25 cellular contexts compared by ENCODE assay signal in genomic region chr11:1782026-1782696, GRCh38. TPM values are rescaled to one million over a fixed set of nuclear protein-coding genes. Genes with fewer than 3 reads are reported as not detected.
DNase-seq lines count a peak whose midpoint lies in the region; ATAC-seq, FAIRE-seq and TF ChIP-seq lines count a peak whose summit lies in the region.
"Had no signal": no experiment of that assay in that cellular context is flagged by ENCODE, and none has a peak within 500 bp of the region (broad histone marks: within the 10 kb centered on the region; RNA-seq: fewer than 3 reads in every experiment).

No MANE protein-coding gene starts in this region.

- no peaks in the 10 kb centered on the region for H4K20me1 ChIP-seq in HepG2 (ENCODE audit: insufficient read depth, low read length)

- no TSS peak for BruUV-seq in HepG2 (replicated peaks; lab: Mats Ljungman, UMichigan)

- DNase-seq in cardiac septum (ENCODE audit: low spot score): peak; percentile 75
- DNase-seq in left ventricle myocardium inferior: no peak
- DNase-seq in NOMO-1 treated with DMSO at 0.1 percent for 48 hours (lab: John Stamatoyannopoulos, UW; ENCODE audit: unreplicated experiment): peak; percentile 40
- no peak for DNase-seq in HepG2 (ENCODE audit: low spot score)
- DNase-seq in NCI-H2227 (lab: John Stamatoyannopoulos, UW; ENCODE audit: unreplicated experiment): no peak
- no peak for DNase-seq in GM12892 (ENCODE audit: insufficient read length)
- DNase-seq: activated CD4-positive, alpha-beta T cell treated with anti-CD3 and anti-CD28 coated beads for 48 hours; activated CD8-positive, alpha-beta memory T cell treated with anti-CD3 and anti-CD28 coated beads, Interleukin-2, amount 50 U/mL, for 4 hours; activated effector memory CD4-positive, alpha-beta T cell treated with Interleukin-2 at 50 U/mL for 16 hours; foreskin keratinocyte; hypothalamus; KBM-7; NCI-H1105 treated with DMSO at 0.1 percent for 48 hours; NCI-H774; stimulated activated CD4-positive, alpha-beta T cell treated with anti-CD3 and anti-CD28 coated beads, Interleukin-12 subunit alpha, Interleukin-12 subunit beta, amount 100 ng/mL, for 4 hours; stimulated activated CD8-positive, alpha-beta memory T cell treated with anti-CD3 and anti-CD28 coated beads, Interleukin-4, amount 100 ng/mL, for 48 hours had no signal

- H3K27me3 ChIP-seq in left ventricle myocardium inferior (ENCODE audit: low read depth) (peaks cover 33% of the 10 kb centered on the region), HepG2 (ENCODE audit: control insufficient read depth in 1 of 2, insufficient read depth in 2 of 2, low read length in 2 of 2) (peaks cover 15 to 69% of the 10 kb centered on the region in 2 experiments)
- H3K27me3 ChIP-seq: adrenal gland had no signal

- no peaks in the 10 kb centered on the region for H3K36me3 Mint-ChIP-seq in stimulated activated memory B cell treated with anti-CD40 and anti-IgM and Interleukin-4, amounts not matched to agents 10 μg/mL and 1 μg/mL and 100 μg/mL, for 72 hours

- H3K27me3 Mint-ChIP-seq in stimulated activated memory B cell treated with anti-CD40 and anti-IgM and Interleukin-4, amounts not matched to agents 10 μg/mL and 1 μg/mL and 100 μg/mL, for 72 hours: peaks cover 3% of the 10 kb centered on the region

- no peak overlapping the region for H2AFZ ChIP-seq in HepG2 (ENCODE audit: low read length)

- H3K4me2 ChIP-seq in HepG2 (ENCODE audit: low read depth, low read length): no peak overlapping the region

- H3K9ac ChIP-seq in HepG2 (ENCODE audit: insufficient read depth, low read depth, low read length): no peak overlapping the region

- no peak for ATAC-seq in HepG2
- ATAC-seq in stimulated activated memory B cell treated with anti-CD40 and anti-IgM and Interleukin-4, amounts not matched to agents 10 μg/mL and 1 μg/mL and 100 μg/mL, for 72 hours: no peak
- no peak for ATAC-seq in GM19395 (IDR thresholded peaks at IDR 0.05; ENCODE audit: unreplicated experiment)
- ATAC-seq: foreskin keratinocyte had no signal

- H3K27ac ChIP-seq in left ventricle myocardium inferior (replicated peaks): no peak overlapping the region
- H3K27ac ChIP-seq in HepG2 (ENCODE audit: extremely low read length, insufficient read depth, low read length): no peak overlapping the region
- H3K27ac ChIP-seq: foreskin keratinocyte, suprapubic skin had no signal

- FAIRE-seq in HepG2 (lab: Jason Lieb, UNC) (no peak), GM12892 (lab: Jason Lieb, UNC) (no peak)
- FAIRE-seq: kidney had no signal

- H3K4me1 Mint-ChIP-seq in stimulated activated memory B cell treated with anti-CD40 and anti-IgM and Interleukin-4, amounts not matched to agents 10 μg/mL and 1 μg/mL and 100 μg/mL, for 72 hours: peaks cover 30% of the 10 kb centered on the region

- no peak overlapping the region for H3K4me3 ChIP-seq in left ventricle myocardium inferior
- no peak overlapping the region for H3K4me3 ChIP-seq in HepG2 (replicated peaks in 1 of 3; ENCODE audit: insufficient read depth in 1 of 3, low read depth in 2 of 3, low read length in 3 of 3)
- H3K4me3 ChIP-seq: adrenal gland, suprapubic skin had no signal

- no peaks in the 10 kb centered on the region for H3K9me3 Mint-ChIP-seq in stimulated activated memory B cell treated with anti-CD40 and anti-IgM and Interleukin-4, amounts not matched to agents 10 μg/mL and 1 μg/mL and 100 μg/mL, for 72 hours
- H3K9me3 Mint-ChIP-seq: HFFc6, neural crest cell had no signal

- no peak for TF ChIP-seq CTCF in left ventricle myocardium inferior (IDR thresholded peaks at IDR 0.05; ENCODE audit: borderline replicate concordance)
- TF ChIP-seq CTCF in HepG2 (CRISPR knock-in tag; IDR thresholded peaks at IDR 0.05): no peak

- 40% methylated on average over 7 of the region's 15 CpGs for WGBS in HepG2 (ENCODE audit: low lambda C conversion rate)

- H3K27ac Mint-ChIP-seq in stimulated activated memory B cell treated with anti-CD40 and anti-IgM and Interleukin-4, amounts not matched to agents 10 μg/mL and 1 μg/mL and 100 μg/mL, for 72 hours: peak overlapping the region; percentile 54
- H3K27ac Mint-ChIP-seq: HFFc6 had no signal

- POLR2A ChIA-PET in HepG2 (lab: Yijun Ruan, JAX): no interaction called here

- no peak for TF ChIP-seq EP300 in HepG2 (IDR thresholded peaks at IDR 0.05; ENCODE audit: low read depth in 2 of 2, low read length in 2 of 2)
- no peak for TF ChIP-seq EP300 in HepG2 (CRISPR knock-in tag; IDR thresholded peaks at IDR 0.05; ENCODE audit: borderline replicate concordance)

- in situ Hi-C loops in HepG2 (cut with HindIII; ENCODE audit: extremely low pct_ligation_motif_present, low pct_unique_long_range_greater_than_20kb): no loop called here

- H3K9me3 ChIP-seq in left ventricle myocardium inferior (replicated peaks): no peaks in the 10 kb centered on the region
- no peaks in the 10 kb centered on the region for H3K9me3 ChIP-seq in HepG2 (ENCODE audit: low read length)
- H3K9me3 ChIP-seq: adrenal gland, suprapubic skin had no signal

- no peak for TF ChIP-seq POLR2A in HepG2 (IDR thresholded peaks at IDR 0.05; ENCODE audit: insufficient read depth in 1 of 2, low read depth in 2 of 2, low read length in 2 of 2)
- no peak for TF ChIP-seq POLR2A in GM12892 (IDR thresholded peaks at IDR 0.05; ENCODE audit: low read depth, low read length)

- no peak overlapping the region for H3K4me3 Mint-ChIP-seq in stimulated activated memory B cell treated with anti-CD40 and anti-IgM and Interleukin-4, amounts not matched to agents 10 μg/mL and 1 μg/mL and 100 μg/mL, for 72 hours
- H3K4me3 Mint-ChIP-seq: neural crest cell had no signal

- intact Hi-C loops in cardiac septum (cut with DNase I) (no loop called here), left ventricle myocardium inferior (cut with micrococcal nuclease) (no loop called here), HepG2 (cut with micrococcal nuclease; ENCODE audit: unreplicated experiment) (no loop called here)

- CTCF ChIA-PET in HepG2 (lab: Yijun Ruan, JAX; ENCODE audit: low intra/inter-chr PET ratio, low total read pairs): no interaction called here

- H3K4me1 ChIP-seq in left ventricle myocardium inferior (no peaks in the 10 kb centered on the region), HepG2 (ENCODE audit: insufficient read depth, low read length) (peaks cover 27% of the 10 kb centered on the region)
- H3K4me1 ChIP-seq: adrenal gland, foreskin keratinocyte had no signal

- no peak for TF ChIP-seq RAD21 in HepG2 (CRISPR knock-in tag; IDR thresholded peaks at IDR 0.05)

- H3K79me2 ChIP-seq in HepG2 (ENCODE audit: insufficient read depth, low read length): no peaks in the 10 kb centered on the region

- H3K36me3 ChIP-seq in left ventricle myocardium inferior (no peaks in the 10 kb centered on the region), HepG2 (replicated peaks in 1 of 2; ENCODE audit: control insufficient read depth in 1 of 2, insufficient read depth in 2 of 2, low read length in 2 of 2) (no peaks in the 10 kb centered on the region)
- H3K36me3 ChIP-seq: adrenal gland, suprapubic skin had no signal

RNA-seq across cellular contexts. Expression of gene CTSD, which starts 18.4 kb away (rescaled TPM):
- total RNA-seq in cardiac septum (521 TPM), left ventricle myocardium inferior (831 TPM), HepG2 (2016; rRNA removed; fragmentation: Illumina TruSeq; extraction: Trizol) (41.6 and 143 TPM in 2 replicates)
- total RNA-seq in HepG2 (2016; cell fraction: cytosol; rRNA removed; fragmentation: Illumina TruSeq; extraction: Trizol; ENCODE audit: low read depth): 27.5 and 30.2 TPM in 2 replicates
- 34.4 and 150 TPM in 2 replicates for total RNA-seq in HepG2 (2016; cell fraction: insoluble cytoplasmic fraction; rRNA removed; fragmentation: Illumina TruSeq; extraction: Trizol)
- 48.5 and 49.5 TPM in 2 replicates for total RNA-seq in HepG2 (2016; cell fraction: membrane; rRNA removed; fragmentation: Illumina TruSeq; extraction: Trizol)
- 148 and 175 TPM in 2 replicates for total RNA-seq in HepG2 (2016; cell fraction: nucleus; rRNA removed; fragmentation: Illumina TruSeq; extraction: Trizol)
- 230 and 408 TPM in 2 replicates for polyA plus RNA-seq in HepG2 (2011; rRNA removed)
- polyA plus RNA-seq in HepG2 (2011; cell fraction: cytosol; rRNA removed): 243 and 281 TPM in 2 replicates
- 384 and 418 TPM in 2 replicates for polyA plus RNA-seq in HepG2 (2011; cell fraction: nucleus; rRNA removed)
- 353 and 402 TPM in 2 replicates for polyA plus RNA-seq in HepG2 (2012)
- 52.6 and 53.6 TPM in 2 replicates for polyA plus RNA-seq in HepG2 (2016; cell fraction: cytosol; fragmentation: Illumina TruSeq; extraction: Trizol; ENCODE audit: low read depth)
- 67.0 and 91.4 TPM in 2 replicates for polyA plus RNA-seq in HepG2 (2016; cell fraction: insoluble cytoplasmic fraction; fragmentation: Illumina TruSeq; extraction: Trizol; ENCODE audit: low read depth)
- polyA plus RNA-seq in HepG2 (2016; cell fraction: membrane; fragmentation: Illumina TruSeq; extraction: Trizol; ENCODE audit: low read depth): 63.0 and 71.7 TPM in 2 replicates
- 389 and 405 TPM in 2 replicates for polyA plus RNA-seq in HepG2 (2016; cell fraction: nucleus; fragmentation: Illumina TruSeq; extraction: Trizol; ENCODE audit: insufficient read depth, low read depth)
- 165 and 658 TPM in 2 replicates for polyA minus RNA-seq in HepG2 (2011; rRNA and poly(A)+ RNA removed; ENCODE audit: low replicate concordance)
- polyA minus RNA-seq in HepG2 (2011; cell fraction: cytosol; rRNA and poly(A)+ RNA removed): 233 and 311 TPM in 2 replicates
- polyA minus RNA-seq in HepG2 (2011; cell fraction: nucleus; rRNA and poly(A)+ RNA removed): 60.6 and 93.4 TPM in 2 replicates
- 16.4 TPM for polyA plus RNA-seq in GM12892 (2012; ENCODE audit: missing spikeins)

RNA-seq across cellular contexts. Expression of gene IFITM10, which starts 31.8 kb away (rescaled TPM):
- total RNA-seq in cardiac septum (2.0 TPM), left ventricle myocardium inferior (0.58 TPM), HepG2 (2016; rRNA removed; fragmentation: Illumina TruSeq; extraction: Trizol) (0.09 TPM in 1 of 2 replicates, not detected in the other)
- not detected in 2 replicates for total RNA-seq in HepG2 (2016; cell fraction: cytosol; rRNA removed; fragmentation: Illumina TruSeq; extraction: Trizol; ENCODE audit: low read depth)
- not detected in 2 replicates for total RNA-seq in HepG2 (2016; cell fraction: insoluble cytoplasmic fraction; rRNA removed; fragmentation: Illumina TruSeq; extraction: Trizol)
- not detected in 2 replicates for total RNA-seq in HepG2 (2016; cell fraction: membrane; rRNA removed; fragmentation: Illumina TruSeq; extraction: Trizol)
- total RNA-seq in HepG2 (2016; cell fraction: nucleus; rRNA removed; fragmentation: Illumina TruSeq; extraction: Trizol): not detected in 2 replicates
- polyA plus RNA-seq in HepG2 (2011; rRNA removed): 0.13 and 0.22 TPM in 2 replicates
- polyA plus RNA-seq in HepG2 (2011; cell fraction: cytosol; rRNA removed): 0.08 and 0.11 TPM in 2 replicates
- 1.8 and 2.5 TPM in 2 replicates for polyA plus RNA-seq in HepG2 (2011; cell fraction: nucleus; rRNA removed)
- 0.47 and 1.3 TPM in 2 replicates for polyA plus RNA-seq in HepG2 (2012)
- polyA plus RNA-seq in HepG2 (2016; cell fraction: cytosol; fragmentation: Illumina TruSeq; extraction: Trizol; ENCODE audit: low read depth): not detected in 2 replicates
- polyA plus RNA-seq in HepG2 (2016; cell fraction: insoluble cytoplasmic fraction; fragmentation: Illumina TruSeq; extraction: Trizol; ENCODE audit: low read depth): not detected in 2 replicates
- polyA plus RNA-seq in HepG2 (2016; cell fraction: membrane; fragmentation: Illumina TruSeq; extraction: Trizol; ENCODE audit: low read depth): not detected in 2 replicates
- not detected in 2 replicates for polyA plus RNA-seq in HepG2 (2016; cell fraction: nucleus; fragmentation: Illumina TruSeq; extraction: Trizol; ENCODE audit: insufficient read depth, low read depth)
- 0.28 and 0.44 TPM in 2 replicates for polyA minus RNA-seq in HepG2 (2011; rRNA and poly(A)+ RNA removed; ENCODE audit: low replicate concordance)
- polyA minus RNA-seq in HepG2 (2011; cell fraction: cytosol; rRNA and poly(A)+ RNA removed): not detected in 2 replicates
- 1.0 and 1.6 TPM in 2 replicates for polyA minus RNA-seq in HepG2 (2011; cell fraction: nucleus; rRNA and poly(A)+ RNA removed)
- polyA plus RNA-seq in GM12892 (2012; ENCODE audit: missing spikeins): 0.38 TPM
- total RNA-seq: epithelial cell of proximal tubule, neural crest cell had no signal

RNA-seq across cellular contexts. Expression of gene SYT8, which starts 52.6 kb away (rescaled TPM):
- total RNA-seq in cardiac septum: not detected
- not detected for total RNA-seq in left ventricle myocardium inferior
- total RNA-seq in HepG2 (2016; rRNA removed; fragmentation: Illumina TruSeq; extraction: Trizol): 0.60 TPM in 1 of 2 replicates, not detected in the other
- not detected in 2 replicates for total RNA-seq in HepG2 (2016; cell fraction: cytosol; rRNA removed; fragmentation: Illumina TruSeq; extraction: Trizol; ENCODE audit: low read depth)
- total RNA-seq in HepG2 (2016; cell fraction: insoluble cytoplasmic fraction; rRNA removed; fragmentation: Illumina TruSeq; extraction: Trizol): 0.19 TPM in 1 of 2 replicates, not detected in the other
- total RNA-seq in HepG2 (2016; cell fraction: membrane; rRNA removed; fragmentation: Illumina TruSeq; extraction: Trizol): 0.12 and 0.24 TPM in 2 replicates
- total RNA-seq in HepG2 (2016; cell fraction: nucleus; rRNA removed; fragmentation: Illumina TruSeq; extraction: Trizol): 0.38 and 1.4 TPM in 2 replicates
- polyA plus RNA-seq in HepG2 (2011; rRNA removed): 2.1 and 2.3 TPM in 2 replicates
- 0.23 and 0.67 TPM in 2 replicates for polyA plus RNA-seq in HepG2 (2011; cell fraction: cytosol; rRNA removed)
- polyA plus RNA-seq in HepG2 (2011; cell fraction: nucleus; rRNA removed): 64.9 and 87.5 TPM in 2 replicates
- polyA plus RNA-seq in HepG2 (2012): 0.56 and 1.3 TPM in 2 replicates
- not detected in 2 replicates for polyA plus RNA-seq in HepG2 (2016; cell fraction: cytosol; fragmentation: Illumina TruSeq; extraction: Trizol; ENCODE audit: low read depth)
- not detected in 2 replicates for polyA plus RNA-seq in HepG2 (2016; cell fraction: insoluble cytoplasmic fraction; fragmentation: Illumina TruSeq; extraction: Trizol; ENCODE audit: low read depth)
- not detected in 2 replicates for polyA plus RNA-seq in HepG2 (2016; cell fraction: membrane; fragmentation: Illumina TruSeq; extraction: Trizol; ENCODE audit: low read depth)
- polyA plus RNA-seq in HepG2 (2016; cell fraction: nucleus; fragmentation: Illumina TruSeq; extraction: Trizol; ENCODE audit: insufficient read depth, low read depth): 1.7 and 2.2 TPM in 2 replicates
- polyA minus RNA-seq in HepG2 (2011; rRNA and poly(A)+ RNA removed; ENCODE audit: low replicate concordance): 0.28 TPM in 1 of 2 replicates, not detected in the other
- 0.62 TPM in 1 of 2 replicates, not detected in the other for polyA minus RNA-seq in HepG2 (2011; cell fraction: cytosol; rRNA and poly(A)+ RNA removed)
- 2.9 and 3.7 TPM in 2 replicates for polyA minus RNA-seq in HepG2 (2011; cell fraction: nucleus; rRNA and poly(A)+ RNA removed)
- 0.38 TPM for polyA plus RNA-seq in GM12892 (2012; ENCODE audit: missing spikeins)
- total RNA-seq: HFFc6, neural crest cell had no signal
- polyA plus RNA-seq: AG04450 had no signal

RNA-seq across cellular contexts. Expression of gene TNNI2, which starts 56.6 kb away (rescaled TPM):
- total RNA-seq in cardiac septum (0.78 TPM), left ventricle myocardium inferior (not detected), HepG2 (2016; rRNA removed; fragmentation: Illumina TruSeq; extraction: Trizol) (7.2 and 8.5 TPM in 2 replicates)
- 4.6 and 5.0 TPM in 2 replicates for total RNA-seq in HepG2 (2016; cell fraction: cytosol; rRNA removed; fragmentation: Illumina TruSeq; extraction: Trizol; ENCODE audit: low read depth)
- total RNA-seq in HepG2 (2016; cell fraction: insoluble cytoplasmic fraction; rRNA removed; fragmentation: Illumina TruSeq; extraction: Trizol): 6.9 and 7.7 TPM in 2 replicates
- 5.9 and 6.3 TPM in 2 replicates for total RNA-seq in HepG2 (2016; cell fraction: membrane; rRNA removed; fragmentation: Illumina TruSeq; extraction: Trizol)
- 2.2 and 3.4 TPM in 2 replicates for total RNA-seq in HepG2 (2016; cell fraction: nucleus; rRNA removed; fragmentation: Illumina TruSeq; extraction: Trizol)
- 12.0 and 21.2 TPM in 2 replicates for polyA plus RNA-seq in HepG2 (2011; rRNA removed)
- 19.5 and 30.5 TPM in 2 replicates for polyA plus RNA-seq in HepG2 (2011; cell fraction: cytosol; rRNA removed)
- polyA plus RNA-seq in HepG2 (2011; cell fraction: nucleus; rRNA removed): 47.5 and 50.6 TPM in 2 replicates
- 52.9 and 67.0 TPM in 2 replicates for polyA plus RNA-seq in HepG2 (2012)
- 7.5 and 8.0 TPM in 2 replicates for polyA plus RNA-seq in HepG2 (2016; cell fraction: cytosol; fragmentation: Illumina TruSeq; extraction: Trizol; ENCODE audit: low read depth)
- polyA plus RNA-seq in HepG2 (2016; cell fraction: insoluble cytoplasmic fraction; fragmentation: Illumina TruSeq; extraction: Trizol; ENCODE audit: low read depth): 6.6 and 8.3 TPM in 2 replicates
- polyA plus RNA-seq in HepG2 (2016; cell fraction: membrane; fragmentation: Illumina TruSeq; extraction: Trizol; ENCODE audit: low read depth): 4.0 and 6.2 TPM in 2 replicates
- polyA plus RNA-seq in HepG2 (2016; cell fraction: nucleus; fragmentation: Illumina TruSeq; extraction: Trizol; ENCODE audit: insufficient read depth, low read depth): 5.3 and 9.8 TPM in 2 replicates
- polyA minus RNA-seq in HepG2 (2011; rRNA and poly(A)+ RNA removed; ENCODE audit: low replicate concordance): 2.8 TPM in 1 of 2 replicates, not detected in the other
- 3.9 and 4.6 TPM in 2 replicates for polyA minus RNA-seq in HepG2 (2011; cell fraction: cytosol; rRNA and poly(A)+ RNA removed)
- 2.6 and 3.2 TPM in 2 replicates for polyA minus RNA-seq in HepG2 (2011; cell fraction: nucleus; rRNA and poly(A)+ RNA removed)
- polyA plus RNA-seq in GM12892 (2012; ENCODE audit: missing spikeins): 0.76 TPM
- total RNA-seq: epithelial cell of proximal tubule, HFFc6, neural crest cell had no signal
- polyA plus RNA-seq: AG04450 had no signal

Comparison
In these comparisons a context has a peak if more than half of its experiments do, and no peak if none do; other contexts are left out.
1. DNase-seq: peak in cardiac septum (single experiment) and NOMO-1 treated with DMSO at 0.1 percent for 48 hours (single experiment); none in left ventricle myocardium inferior (single experiment), HepG2 (single experiment), NCI-H2227 (single experiment) and GM12892 (single experiment).